ENCODE assay signal across 22 cellular contexts in genomic region chr7:122595885-122596284, GRCh38.
"Had no signal": no experiment of that assay in that cellular context is flagged by ENCODE, and none has a peak within 500 bp of the region (broad histone marks: within the 10 kb centered on the region; RNA-seq: fewer than 3 reads in every experiment).

No MANE protein-coding gene starts in this region.

- H3K4me2 ChIP-seq: KMS-11, PC-9 had no signal

- H3K4me1 ChIP-seq: colonic mucosa had no signal

- H3K9me3 ChIP-seq: colonic mucosa had no signal

- H2AFZ ChIP-seq: PC-9 had no signal

- H3K9ac ChIP-seq: KMS-11 had no signal

- H3K27ac ChIP-seq: colonic mucosa, KMS-11, PC-9 had no signal

- ATAC-seq: activated T-cell treated with anti-CD3 and anti-CD28 coated beads, Interleukin-2, amount 50 U/mL, for 72 hours; T-helper 17 cell; WTC11 had no signal

- H3K27me3 ChIP-seq: colonic mucosa had no signal

- H3K4me3 ChIP-seq: colonic mucosa, PC-9 had no signal

- H3K36me3 ChIP-seq: colonic mucosa had no signal

- DNase-seq: activated CD4-positive, alpha-beta memory T cell treated with anti-CD3 and anti-CD28 coated beads for 36 hours; activated CD4-positive, alpha-beta T cell treated with anti-CD3 and anti-CD28 coated beads for 1 hour; activated CD4-positive, alpha-beta T cell treated with anti-CD3 and anti-CD28 coated beads, Interleukin-2, amount 10 ng/mL, durations not matched to agents 24 days and 14 days; activated gamma-delta T cell treated with Interleukin-2 at 50 U/mL for 16 hours; activated naive CD4-positive, alpha-beta T cell treated with anti-CD3 and anti-CD28 coated beads, Interleukin-2, amount 10 ng/mL, durations not matched to agents 7 days and 5 days; activated naive CD8-positive, alpha-beta T cell treated with anti-CD3 and anti-CD28 coated beads for 36 hours; activated T-cell treated with anti-CD3 and anti-CD28 coated beads for 4 hours; activated T-cell treated with anti-CD3 and anti-CD28 coated beads, Interleukin-2, amount 50 U/mL, for 72 hours; colonic mucosa; NCI-H1092; NCI-H1694 treated with DMSO at 0.1 percent for 48 hours; NCI-H2029 treated with DMSO at 0.1 percent for 48 hours; NCI-H2171; NCI-H2227 treated with DMSO at 0.1 percent for 48 hours; NCI-H446 treated with DMSO at 0.1 percent for 48 hours; NCI-H526; PC-9; SHP77 treated with DMSO at 0.1 percent for 48 hours; T-helper 17 cell; T-helper 9 cell had no signal
